8 cellular contexts compared by ENCODE assay signal in genomic region chr1:3068400-3069361, GRCh38. TPM values are rescaled to one million over a fixed set of nuclear protein-coding genes. Genes with fewer than 3 reads are reported as not detected.
DNase-seq lines count a peak whose midpoint lies in the region; ATAC-seq and TF ChIP-seq lines count a peak whose summit lies in the region.

Gene PRDM16 (plus strand): TSS chr1:3069203. CDS start chr1:3069260, 57 bp downstream.

- H3K27ac ChIP-seq in gastroesophageal sphincter (peak within 1 kb of the TSS in 3 of 4 donors; percentile 80 to 86 (median 80)), parathyroid adenoma (no peak within 1 kb of the TSS)

- peak; percentile 2 for DNase-seq in NCI-H1694 treated with DMSO at 0.1 percent for 48 hours (lab: John Stamatoyannopoulos, UW)
- DNase-seq in NCI-H1694 (lab: John Stamatoyannopoulos, UW): no peak
- DNase-seq in activated T-cell treated with anti-CD3 and anti-CD28 coated beads for 4 hours: peak; percentile 13
- DNase-seq in NCI-H524 treated with DMSO at 0.1 percent for 48 hours (lab: John Stamatoyannopoulos, UW): no peak

- H3K27me3 ChIP-seq in gastroesophageal sphincter: peaks cover 94% of the 10 kb centered on the region
- no peaks in the 10 kb centered on the region for H3K27me3 ChIP-seq in parathyroid adenoma (ENCODE audit: control insufficient read depth, insufficient read depth, low read length)

- ATAC-seq in gastroesophageal sphincter (no peak), GM21576 (IDR thresholded peaks at IDR 0.05; ENCODE audit: unreplicated experiment) (no peak), GM18519 (IDR thresholded peaks at IDR 0.05; ENCODE audit: low FRiP score, unreplicated experiment) (no peak)

- H3K36me3 ChIP-seq in gastroesophageal sphincter (no peaks in the 10 kb centered on the region), parathyroid adenoma (ENCODE audit: control insufficient read depth, insufficient read depth, low read length) (no peaks in the 10 kb centered on the region)

- TF ChIP-seq EP300 in gastroesophageal sphincter (IDR thresholded peaks at IDR 0.05): no peak

- H3K4me2 ChIP-seq in parathyroid adenoma (ENCODE audit: low read length): peak within 1 kb of the TSS; percentile 86

- H3K4me1 ChIP-seq in gastroesophageal sphincter (peaks cover 0 to 69% (median 27%) of the 10 kb centered on the region in 3 donors), parathyroid adenoma (no peaks in the 10 kb centered on the region)

- no peaks in the 10 kb centered on the region for H3K79me2 ChIP-seq in parathyroid adenoma

- WGBS in gastroesophageal sphincter (ENCODE audit: low coverage in 1 of 2), 2 donors: 0% methylated on average over 2 of the region's 110 CpGs; no CpG with 5 or more reads in 1 of the 2 donors

- H2AFZ ChIP-seq in parathyroid adenoma: peak within 1 kb of the TSS; percentile 28

- no peak within 1 kb of the TSS for H3K9ac ChIP-seq in parathyroid adenoma

- H3K4me3 ChIP-seq in gastroesophageal sphincter: peak within 1 kb of the TSS; percentile 66 to 74
- peak within 1 kb of the TSS; percentile 67 for H3K4me3 ChIP-seq in parathyroid adenoma (ENCODE audit: low read depth, low read length)

- no peaks in the 10 kb centered on the region for H3K9me3 ChIP-seq in gastroesophageal sphincter
- no peaks in the 10 kb centered on the region for H3K9me3 ChIP-seq in parathyroid adenoma (ENCODE audit: control insufficient read depth, low read length)

- TF ChIP-seq CTCF in gastroesophageal sphincter (IDR thresholded peaks at IDR 0.05) (no peak), parathyroid adenoma (IDR thresholded peaks at IDR 0.05) (no peak)

- no peak for TF ChIP-seq POLR2A in gastroesophageal sphincter (IDR thresholded peaks at IDR 0.05)

RNA-seq across cellular contexts. Expression of gene PRDM16, which starts in this region (rescaled TPM):
- total RNA-seq in gastroesophageal sphincter: 1 to 10 TPM; 1.1 to 3.4 (median 1.6) TPM

Comparison
In these comparisons a context has a peak if more than half of its experiments do, and no peak if none do; other contexts are left out.
1. DNase-seq: peak in NCI-H1694 treated with DMSO at 0.1 percent for 48 hours (single experiment) and activated T-cell treated with anti-CD3 and anti-CD28 coated beads for 4 hours (single experiment); none in NCI-H1694 (single experiment) and NCI-H524 treated with DMSO at 0.1 percent for 48 hours (single experiment).